ENCODE assay signal across 10 cellular contexts in genomic region chr6:3742076-3742425, GRCh38. TPM values are rescaled to one million over a fixed set of nuclear protein-coding genes. Genes with fewer than 3 reads are reported as not detected.
DNase-seq lines count a peak whose midpoint lies in the region; ATAC-seq and TF ChIP-seq lines count a peak whose summit lies in the region.
"Had no signal": no experiment of that assay in that cellular context is flagged by ENCODE, and none has a peak within 500 bp of the region (broad histone marks: within the 10 kb centered on the region; RNA-seq: fewer than 3 reads in every experiment).

No MANE protein-coding gene starts in this region.

- H3K4me1 ChIP-seq in right atrium auricular region (peaks cover 0 to 90% of the 10 kb centered on the region in 2 donors), right cardiac atrium (ENCODE audit: control insufficient read depth, insufficient read depth, low read length) (peaks cover 5% of the 10 kb centered on the region), uterus (peaks cover 0 to 38% of the 10 kb centered on the region in 2 donors)

- H3K36me3 ChIP-seq in right atrium auricular region (peaks cover 18% of the 10 kb centered on the region), uterus (no peaks in the 10 kb centered on the region)

- H3K27me3 ChIP-seq in right atrium auricular region (no peaks in the 10 kb centered on the region), right cardiac atrium (ENCODE audit: control insufficient read depth, insufficient read depth) (no peaks in the 10 kb centered on the region), uterus (no peaks in the 10 kb centered on the region)
- H3K27me3 ChIP-seq: adrenal gland had no signal

- intact Hi-C loops in right cardiac atrium (cut with DNase I) (loop anchor here (2.0 to 10.0 kb wide), 7 partner anchors 143 to 250 kb away; no protein-coding TSS in a partner anchor), activated B cell treated with CpG ODN at 0.5 μM for 24 hours (cut with micrococcal nuclease) (loop anchor here (1.0 to 10.0 kb wide), 10 partner anchors 107 to 1660 kb away; partner anchors contain the start of gene FAM50B), uterus (cut with DNase I; ENCODE audit: low total_unique reads) (loop anchor here (5.0 to 10.0 kb wide), 3 partner anchors 83 to 250 kb away; no protein-coding TSS in a partner anchor)

- H3K4me1 Mint-ChIP-seq in activated B cell treated with CpG ODN at 0.5 μM for 24 hours (peaks cover 42% of the 10 kb centered on the region), memory B cell (peaks cover 31% of the 10 kb centered on the region)

- peak overlapping the region; percentile 21 to 99 for H3K27ac ChIP-seq in right atrium auricular region
- no peak overlapping the region for H3K27ac ChIP-seq in right cardiac atrium (ENCODE audit: low read length)
- H3K27ac ChIP-seq in uterus = peak overlapping the region; percentile 21 to 75

- H3K4me3 Mint-ChIP-seq in activated B cell treated with CpG ODN at 0.5 μM for 24 hours = peak overlapping the region; percentile 59
- H3K4me3 Mint-ChIP-seq in memory B cell = no peak overlapping the region
- H3K4me3 Mint-ChIP-seq: activated CD8-positive, alpha-beta T cell treated with anti-CD3 and anti-CD28 coated beads, Interleukin-2, amount 10 ng/mL, durations not matched to agents 7 days and 5 days had no signal

- no peak for TF ChIP-seq POLR2A in uterus (IDR thresholded peaks at IDR 0.05)

- ATAC-seq in right cardiac atrium (no peak), activated B cell treated with CpG ODN at 0.5 μM for 24 hours (ENCODE audit: low read depth) (no peak), memory B cell (ENCODE audit: low read depth) (no peak)

- no peaks in the 10 kb centered on the region for H3K9me3 Mint-ChIP-seq in activated B cell treated with CpG ODN at 0.5 μM for 24 hours
- no peaks in the 10 kb centered on the region for H3K9me3 Mint-ChIP-seq in memory B cell

- POLR2A ChIA-PET in activated B cell treated with CpG ODN at 0.5 μM for 24 hours (lab: Charles Lee) = interaction anchor here (1.5 kb wide), 1 partner anchor 237 kb away, joined by 3 read pairs; no protein-coding TSS in a partner anchor

- TF ChIP-seq CTCF in right atrium auricular region (IDR thresholded peaks at IDR 0.05) (no peak), activated B cell treated with CpG ODN at 0.5 μM for 24 hours (IDR thresholded peaks at IDR 0.05) (no peak), uterus (IDR thresholded peaks at IDR 0.05) (no peak)

- no peaks in the 10 kb centered on the region for H3K9me3 ChIP-seq in right atrium auricular region
- H3K9me3 ChIP-seq in right cardiac atrium (ENCODE audit: control insufficient read depth, low read length) = no peaks in the 10 kb centered on the region
- H3K9me3 ChIP-seq in uterus = no peaks in the 10 kb centered on the region
- H3K9me3 ChIP-seq: adrenal gland had no signal

- 41% methylated on average over 3 of the region's 3 CpGs for WGBS in right cardiac atrium

- H3K27me3 Mint-ChIP-seq in activated B cell treated with CpG ODN at 0.5 μM for 24 hours (no peaks in the 10 kb centered on the region), memory B cell (no peaks in the 10 kb centered on the region)

- CTCF ChIA-PET in activated B cell treated with CpG ODN at 0.5 μM for 24 hours (lab: Charles Lee) = interaction anchor here (0.6 to 4.3 kb wide), 9 partner anchors 10 to 460 kb away, joined by 3 to 38 read pairs (median 6); no protein-coding TSS in a partner anchor

- DNase-seq in right atrium auricular region (ENCODE audit: low spot score) = no peak
- no peak for DNase-seq in right cardiac atrium
- no peak for DNase-seq in activated B cell treated with CpG ODN at 0.5 μM for 24 hours
- DNase-seq in memory B cell (ENCODE audit: low spot score in 2 of 2) = no peak
- DNase-seq in uterus = no peak
- no peak for DNase-seq in stimulated activated CD4-positive, alpha-beta T cell treated with anti-CD3 and anti-CD28 coated beads, Interleukin-15, amount 100 ng/mL, for 24 hours
- no peak for DNase-seq in stimulated activated CD4-positive, alpha-beta T cell treated with anti-CD3 and anti-CD28 coated beads, Interleukin-12 subunit alpha, Interleukin-12 subunit beta, amount 100 ng/mL, for 4 hours
- DNase-seq in NCI-H146 (lab: John Stamatoyannopoulos, UW) = no peak

- H3K36me3 Mint-ChIP-seq in activated B cell treated with CpG ODN at 0.5 μM for 24 hours (ENCODE audit: low read depth) (peaks cover 8% of the 10 kb centered on the region), memory B cell (peaks cover 4% of the 10 kb centered on the region)

- H3K4me3 ChIP-seq in right atrium auricular region = no peak overlapping the region
- no peak overlapping the region for H3K4me3 ChIP-seq in right cardiac atrium (ENCODE audit: low read length)
- H3K4me3 ChIP-seq in uterus = no peak overlapping the region

- H3K27ac Mint-ChIP-seq in activated B cell treated with CpG ODN at 0.5 μM for 24 hours (no peak overlapping the region), memory B cell (peak overlapping the region; percentile 90)

RNA-seq across cellular contexts. Expression of gene PXDC1, which starts 9.5 kb away (rescaled TPM):
- 10 to 100 TPM; 43.5 to 77.2 TPM for total RNA-seq in right atrium auricular region
- total RNA-seq in right cardiac atrium = 10 to 100 TPM; 18.9 to 43.9 (median 24.1) TPM
- 23.7 TPM for polyA plus RNA-seq in right cardiac atrium
- 3.8 and 3.9 TPM in 2 replicates for total RNA-seq in activated B cell treated with CpG ODN at 0.5 μM for 24 hours
- 10 to 100 TPM; 15.6 to 42.4 (median 31.0) TPM for total RNA-seq in uterus
- total RNA-seq: activated CD8-positive, alpha-beta T cell treated with anti-CD3 and anti-CD28 coated beads, Interleukin-2, amount 10 ng/mL, durations not matched to agents 7 days and 5 days had no signal
